Comparison of ENCODE assay signal across 19 cellular contexts in genomic region chr2:200159829-200160781, GRCh38.
A peak's percentile ranks its signal among the peaks of the same experiment; 100 is the strongest.
DNase-seq lines count a peak whose midpoint lies in the region; ATAC-seq, FAIRE-seq and TF ChIP-seq lines count a peak whose summit lies in the region.
"Had no signal": no experiment of that assay in that cellular context is flagged by ENCODE, and none has a peak within 500 bp of the region (broad histone marks: within the 10 kb centered on the region; RNA-seq: fewer than 3 reads in every experiment).

No MANE protein-coding gene starts in this region.

- no peak overlapping the region for H3K18ac ChIP-seq in H9 (ENCODE audit: insufficient read length, low read depth, low read length)

- H3K4me1 ChIP-seq in H9 (ENCODE audit: insufficient read depth, low read length) (peaks cover 11% of the 10 kb centered on the region; the same call in 1 of the 2 replicates), esophagus muscularis mucosa (peaks cover 0 to 8% (median 6%) of the 10 kb centered on the region in 4 donors)
- H3K4me1 ChIP-seq: colonic mucosa had no signal

- no peak for TF ChIP-seq POLR2A in esophagus muscularis mucosa (IDR thresholded peaks at IDR 0.05; ENCODE audit: low read depth)

- no peaks in the 10 kb centered on the region for H4K20me1 ChIP-seq in H9 (ENCODE audit: control insufficient read depth, insufficient read depth, insufficient read length)

- ATAC-seq in SK-N-SH treated with all-trans-retinoic acid at 6 μM for 48 hours, result no peak
- ATAC-seq in natural killer cell, result no peak
- ATAC-seq: HCT116 had no signal

- intact Hi-C loops in esophagus muscularis mucosa (cut with DNase I) (no loop called here), natural killer cell (cut with micrococcal nuclease) (no loop called here)

- no CpG with 5 or more reads among the region's 11 CpGs for WGBS in H9 (ENCODE audit: extremely low coverage, insufficient read length, low lambda C conversion rate)
- 82% methylated on average over 11 of the region's 11 CpGs for WGBS in esophagus muscularis mucosa

- H2BK15ac ChIP-seq in H9 (ENCODE audit: low read depth, low read length), result no peak overlapping the region

- no peak overlapping the region for H2AFZ ChIP-seq in H9 (ENCODE audit: low read length)

- no peak overlapping the region for H4K8ac ChIP-seq in H9 (replicated peaks; ENCODE audit: insufficient read length, low read depth, low read length)

- H3K14ac ChIP-seq in H9 (ENCODE audit: insufficient read depth, low read length), result no peak overlapping the region

- no peak overlapping the region for H4K91ac ChIP-seq in H9 (ENCODE audit: insufficient read length, low read depth, low read length)

- no peak overlapping the region for H2BK120ac ChIP-seq in H9 (ENCODE audit: low read depth, low read length, poor library complexity, severe bottlenecking)

- H3K4me3 ChIP-seq in esophagus muscularis mucosa, result no peak overlapping the region
- H3K4me3 ChIP-seq: colonic mucosa, sigmoid colon had no signal

- H3K9ac ChIP-seq in H9 (ENCODE audit: extremely low read depth, insufficient read length, low read length), result no peak overlapping the region

- no peak for FAIRE-seq in RCC 7860 (lab: Jason Lieb, UNC)
- FAIRE-seq: GM18507 had no signal

- H3K36me3 Mint-ChIP-seq in H9 (ENCODE audit: insufficient read depth in 1 of 3, low read depth in 3 of 3) (peaks cover 11 to 21% (median 17%) of the 10 kb centered on the region in 3 experiments), progenitor cell of endocrine pancreas (ENCODE audit: insufficient read depth) (no peaks in the 10 kb centered on the region), natural killer cell (no peaks in the 10 kb centered on the region)
- H3K36me3 Mint-ChIP-seq: CD4-positive, CD25-positive, alpha-beta regulatory T cell; immature natural killer cell had no signal

- no peak overlapping the region for H3K27ac ChIP-seq in H9 (ENCODE audit: insufficient read length, low read depth, low read length)
- no peak overlapping the region for H3K27ac ChIP-seq in esophagus muscularis mucosa (replicated peaks in 1 of 4)
- H3K27ac ChIP-seq: colonic mucosa, sigmoid colon, VCaP had no signal

- H3K27me3 Mint-ChIP-seq in H9 (ENCODE audit: low read depth) (no peaks in the 10 kb centered on the region), progenitor cell of endocrine pancreas (no peaks in the 10 kb centered on the region), natural killer cell (ENCODE audit: low read depth in 2 of 2) (no peaks in the 10 kb centered on the region)
- H3K27me3 Mint-ChIP-seq: CD4-positive, CD25-positive, alpha-beta regulatory T cell had no signal

- H2BK12ac ChIP-seq in H9 (ENCODE audit: insufficient read length, low read depth, low read length), result no peak overlapping the region

- H3K4me3 Mint-ChIP-seq in H9 (no peak overlapping the region), progenitor cell of endocrine pancreas (ENCODE audit: low read depth) (no peak overlapping the region), natural killer cell (no peak overlapping the region)
- H3K4me3 Mint-ChIP-seq: activated naive CD8-positive, alpha-beta T cell; CD4-positive, CD25-positive, alpha-beta regulatory T cell; immature natural killer cell had no signal

- no peaks in the 10 kb centered on the region for H3K79me2 ChIP-seq in H9 (ENCODE audit: insufficient read depth, low read length)

- no peak overlapping the region for H3K4ac ChIP-seq in H9 (ENCODE audit: low read depth, low read length)

- DNase-seq in H9 (no peak), RCC 7860 (ENCODE audit: low spot score) (peak; percentile 10), esophagus muscularis mucosa (ENCODE audit: extremely low spot score) (peak; percentile 81), progenitor cell of endocrine pancreas (ENCODE audit: low spot score, unreplicated experiment) (no peak), natural killer cell (no peak), NCI-H2081 treated with DMSO at 0.1 percent for 48 hours (lab: John Stamatoyannopoulos, UW) (no peak)
- DNase-seq: activated CD8-positive, alpha-beta memory T cell treated with anti-CD3 and anti-CD28 coated beads, Interleukin-2, amount 50 U/mL, for 4 hours; CD4-positive, CD25-positive, alpha-beta regulatory T cell; colonic mucosa; GDM1; immature natural killer cell; NCI-H1105 treated with DMSO at 0.1 percent for 48 hours; SIG-M5; sigmoid colon had no signal

- H2BK20ac ChIP-seq in H9 (ENCODE audit: low read depth, low read length, poor library complexity, severe bottlenecking), result no peak overlapping the region

- H3K27ac Mint-ChIP-seq in H9, result peak overlapping the region in 2 of 3 experiments; percentile 76 to 90; a peak in 3 of 7 replicates
- peak overlapping the region; percentile 80 for H3K27ac Mint-ChIP-seq in progenitor cell of endocrine pancreas
- no peak overlapping the region for H3K27ac Mint-ChIP-seq in natural killer cell
- H3K27ac Mint-ChIP-seq: activated naive CD8-positive, alpha-beta T cell; CD4-positive, CD25-positive, alpha-beta regulatory T cell; immature natural killer cell had no signal

- no peak for TF ChIP-seq EP300 in esophagus muscularis mucosa (IDR thresholded peaks at IDR 0.05)

- no peak overlapping the region for H2BK5ac ChIP-seq in H9 (ENCODE audit: insufficient read length, low read length)

- no peak for TF ChIP-seq CTCF in H9 (conservative IDR thresholded peaks at IDR 0.05)
- TF ChIP-seq CTCF in esophagus muscularis mucosa (IDR thresholded peaks at IDR 0.05), result no peak
- TF ChIP-seq CTCF in progenitor cell of endocrine pancreas (IDR thresholded peaks at IDR 0.05; ENCODE audit: unreplicated experiment), result no peak
- no peak for TF ChIP-seq CTCF in natural killer cell (IDR thresholded peaks at IDR 0.05)

- H3K4me1 Mint-ChIP-seq in H9, result peaks cover 18 to 32% of the 10 kb centered on the region in 2 experiments
- H3K4me1 Mint-ChIP-seq in progenitor cell of endocrine pancreas (ENCODE audit: low read depth), result peaks cover 21% of the 10 kb centered on the region
- H3K4me1 Mint-ChIP-seq in natural killer cell, result no peaks in the 10 kb centered on the region
- H3K4me1 Mint-ChIP-seq: immature natural killer cell had no signal

- H3K4me2 ChIP-seq in H9 (ENCODE audit: insufficient read depth, insufficient read length, low read length), result no peak overlapping the region

- H4K5ac ChIP-seq in H9 (ENCODE audit: insufficient read length, low read depth, low read length), result no peak overlapping the region

- peaks cover 9% of the 10 kb centered on the region for H3K9me3 ChIP-seq in H9 (ENCODE audit: control insufficient read depth, low read depth, low read length)
- no peaks in the 10 kb centered on the region for H3K9me3 ChIP-seq in esophagus muscularis mucosa
- H3K9me3 ChIP-seq: colonic mucosa, sigmoid colon had no signal

- no peaks in the 10 kb centered on the region for H3K36me3 ChIP-seq in esophagus muscularis mucosa
- H3K36me3 ChIP-seq: colonic mucosa, sigmoid colon had no signal

- H2AK5ac ChIP-seq in H9 (ENCODE audit: insufficient read length, low read length), result no peak overlapping the region

- H3K79me1 ChIP-seq in H9 (ENCODE audit: insufficient read depth, low read depth, low read length, poor library complexity, severe bottlenecking), result no peaks in the 10 kb centered on the region

- H3K27me3 ChIP-seq in H9 (ENCODE audit: insufficient read depth, low read length) (no peaks in the 10 kb centered on the region), esophagus muscularis mucosa (no peaks in the 10 kb centered on the region)
- H3K27me3 ChIP-seq: colonic mucosa, sigmoid colon had no signal

- H3T11ph ChIP-seq in H9 (ENCODE audit: low read length), result no peak overlapping the region

- no peak overlapping the region for H3K56ac ChIP-seq in H9 (ENCODE audit: insufficient read length, low read depth, low read length)

- no peak overlapping the region for H3K23ac ChIP-seq in H9 (ENCODE audit: insufficient read length, low read depth, low read length)

- H3K9me3 Mint-ChIP-seq in H9 (peaks cover 7 to 26% of the 10 kb centered on the region in 2 experiments), progenitor cell of endocrine pancreas (ENCODE audit: low read depth) (no peaks in the 10 kb centered on the region), natural killer cell (no peaks in the 10 kb centered on the region)

- no peaks in the 10 kb centered on the region for H3K23me2 ChIP-seq in H9 (ENCODE audit: insufficient read length, low read depth, low read length, poor library complexity, severe bottlenecking)

TF ChIP-seq in SK-N-SH treated with all-trans-retinoic acid at 6 μM for 48 hours, 23 proteins besides CTCF, POLR2A, EP300 and RAD21 (continues in another document):
- TF ChIP-seq CSDC2 (CRISPR knock-in tag; IDR thresholded peaks at IDR 0.05) (no peak), ZFP30 (CRISPR knock-in tag; IDR thresholded peaks at IDR 0.05) (no peak), CREB5 (CRISPR knock-in tag; IDR thresholded peaks at IDR 0.05; ENCODE audit: low read depth) (no peak), BACH2 (CRISPR knock-in tag; IDR thresholded peaks at IDR 0.05; ENCODE audit: borderline replicate concordance) (no peak), CSRNP3 (CRISPR knock-in tag; IDR thresholded peaks at IDR 0.05) (no peak), ZC3H10 (CRISPR knock-in tag; IDR thresholded peaks at IDR 0.05) (no peak), RARB (CRISPR knock-in tag; IDR thresholded peaks at IDR 0.05) (no peak), ZFP3 (CRISPR knock-in tag; IDR thresholded peaks at IDR 0.05) (no peak), OSR1 (CRISPR knock-in tag; IDR thresholded peaks at IDR 0.05) (no peak)

Comparison
In these comparisons a context has a peak if more than half of its experiments do, and no peak if none do; other contexts are left out.
1. DNase-seq: peak in RCC 7860 (single experiment) and esophagus muscularis mucosa (single experiment); none in H9 (single experiment), progenitor cell of endocrine pancreas (single experiment), natural killer cell (single experiment) and NCI-H2081 treated with DMSO at 0.1 percent for 48 hours (single experiment).
2. H3K27ac Mint-ChIP-seq: peak in H9 (2 of 3) and progenitor cell of endocrine pancreas (single experiment); none in natural killer cell (0 of 2).